Comparison of ENCODE assay signal across 24 cellular contexts in genomic region chr20:63005240-63005861, GRCh38. TPM values are rescaled to one million over a fixed set of nuclear protein-coding genes. Genes with fewer than 3 reads are reported as not detected.
DNase-seq lines count a peak whose midpoint lies in the region; ATAC-seq and TF ChIP-seq lines count a peak whose summit lies in the region.
"Had no signal": no experiment of that assay in that cellular context is flagged by ENCODE, and none has a peak within 500 bp of the region (broad histone marks: within the 10 kb centered on the region; RNA-seq: fewer than 3 reads in every experiment).

No MANE protein-coding gene starts in this region.

- H3K4me3 ChIP-seq in right atrium auricular region = no peak overlapping the region
- H3K4me3 ChIP-seq: hepatocyte, MG63, thyroid gland had no signal

- no peaks in the 10 kb centered on the region for H3K36me3 Mint-ChIP-seq in IgD-negative memory B cell
- H3K36me3 Mint-ChIP-seq in glutamatergic neuron (ENCODE audit: unreplicated experiment) = peaks cover 7% of the 10 kb centered on the region
- H3K36me3 Mint-ChIP-seq in stimulated activated memory B cell treated with anti-CD40 and anti-IgM and Interleukin-4, amounts not matched to agents 10 μg/mL and 1 μg/mL and 100 μg/mL, for 72 hours = no peaks in the 10 kb centered on the region

- peak overlapping the region in 2 of 3 donors; percentile 27 to 62 for H3K27ac Mint-ChIP-seq in IgD-negative memory B cell
- peak overlapping the region; percentile 52 for H3K27ac Mint-ChIP-seq in glutamatergic neuron (ENCODE audit: unreplicated experiment)
- H3K27ac Mint-ChIP-seq in stimulated activated memory B cell treated with anti-CD40 and anti-IgM and Interleukin-4, amounts not matched to agents 10 μg/mL and 1 μg/mL and 100 μg/mL, for 72 hours = no peak overlapping the region
- H3K27ac Mint-ChIP-seq: CD8-positive, alpha-beta memory T cell had no signal

- H3K4me3 Mint-ChIP-seq in IgD-negative memory B cell (peak overlapping the region in 3 of 4 donors; percentile 16 to 63 (median 52)), glutamatergic neuron (ENCODE audit: unreplicated experiment) (peak overlapping the region; percentile 90)
- peak overlapping the region; percentile 14 for H3K4me3 Mint-ChIP-seq in stimulated activated memory B cell treated with anti-CD40 and anti-IgM and Interleukin-4, amounts not matched to agents 10 μg/mL and 1 μg/mL and 100 μg/mL, for 72 hours
- H3K4me3 Mint-ChIP-seq: activated CD4-positive, alpha-beta T cell treated with anti-CD3 and anti-CD28 coated beads, Interleukin-2, amount 10 ng/mL, durations not matched to agents 7 days and 5 days had no signal

- ATAC-seq in Right ventricle myocardium inferior (no peak), HG02973 (IDR thresholded peaks at IDR 0.05; ENCODE audit: unreplicated experiment) (no peak), GM21528 (IDR thresholded peaks at IDR 0.05; ENCODE audit: low FRiP score, unreplicated experiment) (no peak), GM18502 (IDR thresholded peaks at IDR 0.05; ENCODE audit: poor library complexity, unreplicated experiment) (no peak)
- ATAC-seq in stimulated activated memory B cell treated with anti-CD40 and anti-IgM and Interleukin-4, amounts not matched to agents 10 μg/mL and 1 μg/mL and 100 μg/mL, for 72 hours = no peak

- TF ChIP-seq CTCF in right atrium auricular region (IDR thresholded peaks at IDR 0.05) = no peak
- TF ChIP-seq CTCF in glutamatergic neuron (IDR thresholded peaks at IDR 0.05; ENCODE audit: partially characterized antibody, unreplicated experiment) = no peak

- DNase-seq in Right ventricle myocardium inferior (ENCODE audit: missing footprints) (peak; percentile 56), right atrium auricular region (ENCODE audit: low spot score) (no peak), glutamatergic neuron (peak; percentile 59)
- DNase-seq: activated CD4-positive, alpha-beta T cell treated with anti-CD3 and anti-CD28 coated beads, Interleukin-2, amount 10 ng/mL, durations not matched to agents 7 days and 5 days; activated gamma-delta T cell treated with Interleukin-2 at 50 U/mL for 16 hours; caudate nucleus; CD8-positive, alpha-beta memory T cell; MG63; NCI-H1417 treated with DMSO at 0.1 percent for 48 hours; NCI-H510A treated with DMSO at 0.1 percent for 48 hours; stimulated activated CD4-positive, alpha-beta T cell treated with anti-CD3 and anti-CD28 coated beads, Interleukin-1b, Interleukin-23, amount 100 ng/mL, for 48 hours; stimulated activated naive CD4-positive, alpha-beta T cell treated with Interleukin-2 at 50 U/mL for 16 hours; thyroid gland had no signal

- H3K27me3 Mint-ChIP-seq in IgD-negative memory B cell = peaks cover 47% of the 10 kb centered on the region
- H3K27me3 Mint-ChIP-seq in glutamatergic neuron (ENCODE audit: unreplicated experiment) = peaks cover 7% of the 10 kb centered on the region
- peaks cover 81% of the 10 kb centered on the region for H3K27me3 Mint-ChIP-seq in stimulated activated memory B cell treated with anti-CD40 and anti-IgM and Interleukin-4, amounts not matched to agents 10 μg/mL and 1 μg/mL and 100 μg/mL, for 72 hours

- H3K27me3 ChIP-seq in right atrium auricular region = peaks cover 42 to 61% of the 10 kb centered on the region in 2 donors

- no peaks in the 10 kb centered on the region for H3K9me3 ChIP-seq in right atrium auricular region
- H3K9me3 ChIP-seq: MG63, thyroid gland had no signal

- intact Hi-C loops in Right ventricle myocardium inferior (cut with DNase I) = no loop called here

- peaks cover 0 to 35% of the 10 kb centered on the region in 2 donors for H3K4me1 ChIP-seq in right atrium auricular region

- H3K9me3 Mint-ChIP-seq in IgD-negative memory B cell (peaks cover 0 to under 1% (median 0%) of the 10 kb centered on the region in 3 donors), glutamatergic neuron (ENCODE audit: unreplicated experiment) (peaks cover 11% of the 10 kb centered on the region)
- H3K9me3 Mint-ChIP-seq in stimulated activated memory B cell treated with anti-CD40 and anti-IgM and Interleukin-4, amounts not matched to agents 10 μg/mL and 1 μg/mL and 100 μg/mL, for 72 hours = no peaks in the 10 kb centered on the region
- H3K9me3 Mint-ChIP-seq: activated CD4-positive, alpha-beta T cell treated with anti-CD3 and anti-CD28 coated beads, Interleukin-2, amount 10 ng/mL, durations not matched to agents 7 days and 5 days had no signal

- H3K4me1 Mint-ChIP-seq in IgD-negative memory B cell (peaks cover 6 to 13% (median 7%) of the 10 kb centered on the region in 3 donors), glutamatergic neuron (ENCODE audit: low read depth, unreplicated experiment) (peaks cover 20% of the 10 kb centered on the region)
- peaks cover 28% of the 10 kb centered on the region for H3K4me1 Mint-ChIP-seq in stimulated activated memory B cell treated with anti-CD40 and anti-IgM and Interleukin-4, amounts not matched to agents 10 μg/mL and 1 μg/mL and 100 μg/mL, for 72 hours

- H3K36me3 ChIP-seq in right atrium auricular region = no peaks in the 10 kb centered on the region
- H3K36me3 ChIP-seq: MG63, thyroid gland had no signal

- H3K27ac ChIP-seq in right atrium auricular region = no peak overlapping the region
- H3K27ac ChIP-seq: hepatocyte, HL-60, thyroid gland had no signal

RNA-seq across cellular contexts. Expression of gene BHLHE23, which starts 1.4 kb away (rescaled TPM):
- total RNA-seq in Right ventricle myocardium inferior (not detected), right atrium auricular region (not detected), glutamatergic neuron (ENCODE audit: unreplicated experiment) (23.9 TPM)
- polyA plus RNA-seq in IgD-negative memory B cell = not detected
- total RNA-seq: activated CD4-positive, alpha-beta T cell treated with anti-CD3 and anti-CD28 coated beads, Interleukin-2, amount 10 ng/mL, durations not matched to agents 7 days and 5 days; CD8-positive, alpha-beta memory T cell; dermis microvascular lymphatic vessel endothelial cell; fibroblast of villous mesenchyme; hepatocyte; skeletal muscle tissue; thyroid gland had no signal
- polyA plus RNA-seq: CD8-positive, alpha-beta memory T cell; hepatocyte; keratinocyte had no signal

RNA-seq across cellular contexts. Expression of gene SLC17A9, which starts 52.8 kb away (rescaled TPM):
- 0.41 TPM for total RNA-seq in Right ventricle myocardium inferior
- 1 to 10 TPM; 1.3 to 1.8 TPM for total RNA-seq in right atrium auricular region
- polyA plus RNA-seq in IgD-negative memory B cell = 4.1 TPM
- 1.8 TPM for total RNA-seq in glutamatergic neuron (ENCODE audit: unreplicated experiment)
- total RNA-seq: skeletal muscle tissue had no signal
- polyA plus RNA-seq: keratinocyte had no signal

Comparison
In these comparisons a context has a peak if more than half of its experiments do, and no peak if none do; other contexts are left out.
1. H3K4me3 Mint-ChIP-seq: peak in every context shown above with its lines; median percentile 90 in glutamatergic neuron; 52 in IgD-negative memory B cell; 14 in stimulated activated memory B cell treated with anti-CD40 and anti-IgM and Interleukin-4, amounts not matched to agents 10 μg/mL and 1 μg/mL and 100 μg/mL, for 72 hours.
2. RNA of gene BHLHE23, which starts 1.4 kb away (total RNA-seq): 23.9 TPM in glutamatergic neuron (single experiment); not detected in Right ventricle myocardium inferior (single experiment) and not detected in right atrium auricular region; every median in the first group is over 10 times any median in the second.